15 cellular contexts compared by ENCODE assay signal in the genomic region with DNA sequence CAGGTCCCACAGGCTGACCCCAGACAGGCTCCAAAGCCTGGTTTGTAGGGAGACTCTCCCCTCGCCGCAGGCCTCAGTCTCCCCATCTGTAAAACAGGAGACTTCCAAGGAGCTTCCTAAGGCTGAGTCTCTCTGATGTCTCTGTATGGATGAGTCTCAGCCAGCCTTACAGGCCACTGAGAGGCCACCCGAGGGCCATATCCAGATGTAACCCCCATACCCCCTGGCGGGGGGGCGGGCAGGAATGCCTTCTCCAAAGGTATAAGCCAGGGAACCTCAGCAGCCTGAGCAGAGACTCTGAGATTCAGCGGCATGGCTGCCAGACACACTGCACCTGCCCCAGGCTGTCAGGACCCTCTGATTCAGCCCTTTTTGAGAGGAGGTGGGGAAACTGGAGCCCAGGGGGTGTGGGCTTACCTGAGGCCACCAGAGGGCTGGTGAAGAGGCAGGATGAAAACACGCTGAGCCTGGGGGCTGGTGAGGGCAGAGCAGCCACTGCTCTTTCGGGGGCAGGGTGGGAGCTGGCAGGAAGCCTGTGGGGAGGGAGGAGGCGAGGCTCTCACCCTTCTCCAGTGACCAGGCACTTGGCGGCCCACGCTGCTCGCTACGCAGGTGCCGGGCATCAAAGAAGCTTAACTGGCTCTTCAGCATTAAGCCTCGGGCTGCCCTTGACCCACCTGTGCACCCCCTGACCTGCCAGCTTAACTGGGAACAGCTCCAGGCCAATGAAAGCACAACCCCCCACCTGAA. TPM values are rescaled to one million over a fixed set of nuclear protein-coding genes. Genes with fewer than 3 reads are reported as not detected.
DNase-seq lines count a peak whose midpoint lies in the region; TF ChIP-seq lines count a peak whose summit lies in the region.
"Had no signal": no experiment of that assay in that cellular context is flagged by ENCODE, and none has a peak within 500 bp of the region (broad histone marks: within the 10 kb centered on the region; RNA-seq: fewer than 3 reads in every experiment).

No MANE protein-coding gene starts in this region.

- H3K36me3 Mint-ChIP-seq in endodermal cell (ENCODE audit: low read depth) (no peaks in the 10 kb centered on the region), progenitor cell of endocrine pancreas (ENCODE audit: insufficient read depth) (no peaks in the 10 kb centered on the region)
- H3K36me3 Mint-ChIP-seq: CD14-positive monocyte, mesothelial cell of epicardium had no signal

- no peaks in the 10 kb centered on the region for H3K27me3 ChIP-seq in endodermal cell (ENCODE audit: control insufficient read depth, insufficient read depth, low read length, poor library complexity, severe bottlenecking)
- H3K27me3 ChIP-seq: breast epithelium, foreskin keratinocyte had no signal

- H3K4me1 Mint-ChIP-seq in endodermal cell (peaks cover 10% of the 10 kb centered on the region), progenitor cell of endocrine pancreas (ENCODE audit: low read depth) (peaks cover 5% of the 10 kb centered on the region)

- no peak overlapping the region for H3K4me3 ChIP-seq in endodermal cell (ENCODE audit: low read length)
- H3K4me3 ChIP-seq: breast epithelium had no signal

- H3K4me3 Mint-ChIP-seq in endodermal cell (no peak overlapping the region), progenitor cell of endocrine pancreas (ENCODE audit: low read depth) (no peak overlapping the region)
- H3K4me3 Mint-ChIP-seq: CD14-positive monocyte, mesothelial cell of epicardium had no signal

- H3K36me3 ChIP-seq in endodermal cell (ENCODE audit: control insufficient read depth, insufficient read depth, low read length) = no peaks in the 10 kb centered on the region
- H3K36me3 ChIP-seq: breast epithelium had no signal

- H3K9me3 Mint-ChIP-seq in endodermal cell (no peaks in the 10 kb centered on the region), progenitor cell of endocrine pancreas (ENCODE audit: low read depth) (no peaks in the 10 kb centered on the region)
- H3K9me3 Mint-ChIP-seq: CD14-positive monocyte, mesothelial cell of epicardium had no signal

- H3K9me3 ChIP-seq in endodermal cell (ENCODE audit: control insufficient read depth, low read length) = no peaks in the 10 kb centered on the region
- H3K9me3 ChIP-seq: breast epithelium, SK-N-SH had no signal

- H3K27me3 Mint-ChIP-seq in endodermal cell (ENCODE audit: insufficient read depth) (no peaks in the 10 kb centered on the region), progenitor cell of endocrine pancreas (peaks cover 12% of the 10 kb centered on the region)

- H3K9ac ChIP-seq in endodermal cell (ENCODE audit: extremely low read depth, low read length, poor library complexity, severe bottlenecking) = no peak overlapping the region
- H3K9ac ChIP-seq: SK-N-SH had no signal

- WGBS in endodermal cell (ENCODE audit: insufficient coverage in 1 of 2, insufficient read length in 1 of 2), 2 experiments = 84 to 87% methylated on average over 10 to 15 of the region's 15 CpGs

- no peak overlapping the region for H3K27ac Mint-ChIP-seq in endodermal cell
- H3K27ac Mint-ChIP-seq in progenitor cell of endocrine pancreas = no peak overlapping the region
- H3K27ac Mint-ChIP-seq: CD14-positive monocyte, mesothelial cell of epicardium had no signal

- peak; percentile 59 for DNase-seq in DMS79 treated with DMSO at 0.1 percent for 48 hours (lab: John Stamatoyannopoulos, UW)
- peak; percentile 48 for DNase-seq in NCI-H1092 (lab: John Stamatoyannopoulos, UW)
- DNase-seq in endodermal cell = peak; percentile 87
- no peak for DNase-seq in progenitor cell of endocrine pancreas (ENCODE audit: low spot score, unreplicated experiment)
- DNase-seq in activated CD4-positive, CD25-positive, alpha-beta regulatory T cell (lab: John Stamatoyannopoulos, UW) = no peak
- no peak for DNase-seq in cerebellar cortex (ENCODE audit: low spot score)
- DNase-seq in NCI-H524 treated with DMSO at 0.1 percent for 48 hours (lab: John Stamatoyannopoulos, UW) = no peak
- DNase-seq: foreskin keratinocyte; NCI-H226; SK-N-SH; stimulated activated CD4-positive, alpha-beta T cell treated with anti-CD3 and anti-CD28 coated beads, Interleukin-12 subunit alpha, Interleukin-12 subunit beta, amount 100 ng/mL, for 4 hours had no signal

- H3K4me1 ChIP-seq in endodermal cell (ENCODE audit: control insufficient read depth, insufficient read depth, low read length) = peaks cover 5% of the 10 kb centered on the region
- H3K4me1 ChIP-seq: breast epithelium, foreskin keratinocyte had no signal

- peak; percentile 69 for TF ChIP-seq CTCF in endodermal cell (conservative IDR thresholded peaks at IDR 0.05)
- TF ChIP-seq CTCF in progenitor cell of endocrine pancreas (IDR thresholded peaks at IDR 0.05; ENCODE audit: unreplicated experiment) = peak; percentile 51

- H3K27ac ChIP-seq in endodermal cell (ENCODE audit: low read depth, low read length) = no peak overlapping the region
- H3K27ac ChIP-seq: foreskin keratinocyte had no signal

RNA-seq across cellular contexts. Expression of gene SUSD3, which starts 5.5 kb away (rescaled TPM):
- 1 to 10 TPM; 5.1 to 5.9 TPM for total RNA-seq in endodermal cell
- polyA plus RNA-seq in endodermal cell (2013, experiment 1 of 2) = 3.1 TPM
- 2.7 TPM for polyA plus RNA-seq in endodermal cell (2013, experiment 2 of 2)
- 0.43 and 1.2 TPM in 2 replicates for total RNA-seq in progenitor cell of endocrine pancreas
- total RNA-seq: G401 had no signal

RNA-seq across cellular contexts. Expression of gene CARD19, which starts 43.1 kb away (rescaled TPM):
- 10 to 100 TPM; 16.4 to 21.9 TPM for total RNA-seq in endodermal cell
- 32.1 TPM for polyA plus RNA-seq in endodermal cell (2013, experiment 1 of 2)
- 29.8 TPM for polyA plus RNA-seq in endodermal cell (2013, experiment 2 of 2)
- total RNA-seq in progenitor cell of endocrine pancreas = 19.3 and 20.4 TPM in 2 replicates

Comparison
In these comparisons a context has a peak if more than half of its experiments do, and no peak if none do; other contexts are left out.
1. DNase-seq: peak in DMS79 treated with DMSO at 0.1 percent for 48 hours (single experiment), NCI-H1092 (single experiment) and endodermal cell (single experiment); none in progenitor cell of endocrine pancreas (single experiment), activated CD4-positive, CD25-positive, alpha-beta regulatory T cell (0 of 4), cerebellar cortex (single experiment) and NCI-H524 treated with DMSO at 0.1 percent for 48 hours (single experiment).